9 cellular contexts compared by ENCODE assay signal in genomic region chr9:105157178-105157583, GRCh38.
DNase-seq lines count a peak whose midpoint lies in the region; ATAC-seq, FAIRE-seq and TF ChIP-seq lines count a peak whose summit lies in the region.
"Had no signal": no experiment of that assay in that cellular context is flagged by ENCODE, and none has a peak within 500 bp of the region (broad histone marks: within the 10 kb centered on the region; RNA-seq: fewer than 3 reads in every experiment).

No MANE protein-coding gene starts in this region.

- peaks cover 0 to 5% (median 0%) of the 10 kb centered on the region in 4 donors for H3K4me1 ChIP-seq in Peyer's patch

- H3K9me3 Mint-ChIP-seq in central memory CD8-positive, alpha-beta T cell, result no peaks in the 10 kb centered on the region
- no peaks in the 10 kb centered on the region for H3K9me3 Mint-ChIP-seq in stimulated activated naive B cell treated with anti-CD40 and anti-IgM and Interleukin-4, amounts not matched to agents 10 μg/mL and 1 μg/mL and 100 μg/mL, for 72 hours

- H3K36me3 ChIP-seq in Peyer's patch, result no peaks in the 10 kb centered on the region

- peak; percentile 50 for ATAC-seq in central memory CD8-positive, alpha-beta T cell (replicated peaks; ENCODE audit: extremely low read depth, poor library complexity, severe bottlenecking)
- peak; percentile 85 to 88 for ATAC-seq in stimulated activated naive B cell treated with anti-CD40 and anti-IgM and Interleukin-4, amounts not matched to agents 10 μg/mL and 1 μg/mL and 100 μg/mL, for 72 hours (replicated peaks)

- H3K4me1 Mint-ChIP-seq in central memory CD8-positive, alpha-beta T cell, result peaks cover 7% of the 10 kb centered on the region
- H3K4me1 Mint-ChIP-seq in stimulated activated naive B cell treated with anti-CD40 and anti-IgM and Interleukin-4, amounts not matched to agents 10 μg/mL and 1 μg/mL and 100 μg/mL, for 72 hours, result peaks cover 0 to 5% of the 10 kb centered on the region in 2 donors

- no peaks in the 10 kb centered on the region for H3K27me3 ChIP-seq in Peyer's patch

- no peaks in the 10 kb centered on the region for H3K9me3 ChIP-seq in Peyer's patch

- H3K36me3 Mint-ChIP-seq in central memory CD8-positive, alpha-beta T cell (ENCODE audit: insufficient read depth), result no peaks in the 10 kb centered on the region
- H3K36me3 Mint-ChIP-seq in stimulated activated naive B cell treated with anti-CD40 and anti-IgM and Interleukin-4, amounts not matched to agents 10 μg/mL and 1 μg/mL and 100 μg/mL, for 72 hours, result no peaks in the 10 kb centered on the region

- H3K4me3 ChIP-seq in Peyer's patch, result no peak overlapping the region

- DNase-seq in NCI-H1436 (lab: John Stamatoyannopoulos, UW), result peak; percentile 31
- DNase-seq in NCI-H1436 treated with DMSO at 0.1 percent for 48 hours (lab: John Stamatoyannopoulos, UW), result no peak
- DNase-seq in GM20000 (ENCODE audit: low spot score), result peak; percentile 62
- peak; percentile 67 for DNase-seq in HTR-8/SVneo (ENCODE audit: insufficient read length, low spot score)
- DNase-seq in Peyer's patch, result peak; percentile 20 to 64 (median 54)
- peak in 1 of 2 donors; percentile 10 for DNase-seq in central memory CD8-positive, alpha-beta T cell (ENCODE audit: low spot score in 2 of 2)
- DNase-seq in kidney tubule cell (ENCODE audit: low spot score), result peak; percentile 74
- DNase-seq in stimulated activated naive B cell treated with anti-CD40 and anti-IgM and Interleukin-4, amounts not matched to agents 10 μg/mL and 1 μg/mL and 100 μg/mL, for 72 hours, result no peak

- H3K4me3 Mint-ChIP-seq in central memory CD8-positive, alpha-beta T cell, result no peak overlapping the region
- H3K4me3 Mint-ChIP-seq in stimulated activated naive B cell treated with anti-CD40 and anti-IgM and Interleukin-4, amounts not matched to agents 10 μg/mL and 1 μg/mL and 100 μg/mL, for 72 hours, result no peak overlapping the region

- H3K27ac Mint-ChIP-seq in central memory CD8-positive, alpha-beta T cell (ENCODE audit: low read depth), result no peak overlapping the region
- no peak overlapping the region for H3K27ac Mint-ChIP-seq in stimulated activated naive B cell treated with anti-CD40 and anti-IgM and Interleukin-4, amounts not matched to agents 10 μg/mL and 1 μg/mL and 100 μg/mL, for 72 hours

- no peak for TF ChIP-seq POLR2A in Peyer's patch (IDR thresholded peaks at IDR 0.05)

- no peak for FAIRE-seq in HTR-8/SVneo (lab: Jason Lieb, UNC)
- FAIRE-seq: A204.1 had no signal

- no peak overlapping the region for H3K27ac ChIP-seq in Peyer's patch

- TF ChIP-seq CTCF in GM20000 (IDR thresholded peaks at IDR 0.05; ENCODE audit: extremely low read depth, missing control alignments), result no peak
- peak; percentile 5 to 68 (median 58) for TF ChIP-seq CTCF in Peyer's patch (IDR thresholded peaks at IDR 0.05)

- peaks cover 18% of the 10 kb centered on the region for H3K27me3 Mint-ChIP-seq in central memory CD8-positive, alpha-beta T cell
- H3K27me3 Mint-ChIP-seq in stimulated activated naive B cell treated with anti-CD40 and anti-IgM and Interleukin-4, amounts not matched to agents 10 μg/mL and 1 μg/mL and 100 μg/mL, for 72 hours, result no peaks in the 10 kb centered on the region

Comparison
In these comparisons a context has a peak if more than half of its experiments do, and no peak if none do; other contexts are left out.
1. DNase-seq: peak in NCI-H1436 (single experiment), GM20000 (single experiment), HTR-8/SVneo (single experiment), Peyer's patch (3 of 3) and kidney tubule cell (single experiment); none in NCI-H1436 treated with DMSO at 0.1 percent for 48 hours (single experiment) and stimulated activated naive B cell treated with anti-CD40 and anti-IgM and Interleukin-4, amounts not matched to agents 10 μg/mL and 1 μg/mL and 100 μg/mL, for 72 hours (single experiment).